Comparison of ENCODE assay signal across 24 cellular contexts in genomic region chr1:155472491-155472890, GRCh38.
DNase-seq lines count a peak whose midpoint lies in the region; ATAC-seq and TF ChIP-seq lines count a peak whose summit lies in the region.
"Had no signal": no experiment of that assay in that cellular context is flagged by ENCODE, and none has a peak within 500 bp of the region (broad histone marks: within the 10 kb centered on the region; RNA-seq: fewer than 3 reads in every experiment).

No MANE protein-coding gene starts in this region.

- peak; percentile 59 for ATAC-seq in SK-N-SH treated with all-trans-retinoic acid at 6 μM for 48 hours
- ATAC-seq: activated naive CD8-positive, alpha-beta T cell treated with anti-CD3 and anti-CD28 coated beads, Interleukin-2, amount 50 U/mL, for 24 hours; body of pancreas; heart right ventricle; stimulated activated naive CD8-positive, alpha-beta T cell treated with anti-CD3 and anti-CD28 coated beads, Interleukin-15, Interleukin-2, amounts not matched to agents 100 U/mL and 50 U/mL, for 24 hours had no signal

- no peaks in the 10 kb centered on the region for H3K27me3 ChIP-seq in vagina
- H3K27me3 ChIP-seq: body of pancreas, heart right ventricle, SJSA1, tibial artery had no signal

- no peak for TF ChIP-seq POLR2A in erythroblast (IDR thresholded peaks at IDR 0.05; ENCODE audit: low read length)
- TF ChIP-seq POLR2A in vagina (IDR thresholded peaks at IDR 0.05): no peak

- H3K27ac ChIP-seq in vagina: no peak overlapping the region
- H3K27ac ChIP-seq: body of pancreas, heart right ventricle, SJSA1, tibial artery had no signal

- peaks cover 16% of the 10 kb centered on the region for H3K4me1 ChIP-seq in vagina
- H3K4me1 ChIP-seq: Caco-2, HAP-1 had no signal

- no peaks in the 10 kb centered on the region for H3K36me3 ChIP-seq in vagina
- H3K36me3 ChIP-seq: HAP-1 had no signal

- H3K9me3 ChIP-seq in vagina: no peaks in the 10 kb centered on the region

- H3K4me3 ChIP-seq in vagina: no peak overlapping the region
- H3K4me3 ChIP-seq: body of pancreas, HAP-1, heart right ventricle, SJSA1, tibial artery had no signal

- no peak for TF ChIP-seq CTCF in vagina (IDR thresholded peaks at IDR 0.05)

- intact Hi-C loops in vagina (cut with DNase I): no loop called here

- DNase-seq in Ammon's horn (ENCODE audit: low spot score) (peak; percentile 42), fibroblast of gingiva (ENCODE audit: low read depth) (peak; percentile 32), putamen (ENCODE audit: low spot score) (peak; percentile 25), erythroblast (lab: John Stamatoyannopoulos, UW) (no peak), vagina (ENCODE audit: extremely low spot score in 2 of 2) (no peak), COR-L47 (lab: John Stamatoyannopoulos, UW) (no peak)
- DNase-seq: activated gamma-delta T cell; activated naive CD8-positive, alpha-beta T cell treated with anti-CD3 and anti-CD28 coated beads, Interleukin-2, amount 50 U/mL, for 24 hours; activated T-cell treated with anti-CD3 and anti-CD28 coated beads, Interleukin-2, amount 50 U/mL, for 1 hour; body of pancreas; C1 segment of cervical spinal cord; Caco-2; cerebellar nuclear complex; heart right ventricle; IMR-90; mammary epithelial cell; NCI-H1092; NCI-H2029; stimulated activated CD4-positive, alpha-beta T cell treated with anti-CD3 and anti-CD28 coated beads, Interleukin-15, amount 100 ng/mL, for 24 hours; stimulated activated naive CD8-positive, alpha-beta T cell treated with anti-CD3 and anti-CD28 coated beads, Interleukin-15, Interleukin-2, amounts not matched to agents 100 U/mL and 50 U/mL, for 24 hours; tibial artery had no signal

TF ChIP-seq in SK-N-SH treated with all-trans-retinoic acid at 6 μM for 48 hours, 23 proteins besides CTCF, POLR2A, EP300 and RAD21:
- TF ChIP-seq OSR1 (CRISPR knock-in tag; IDR thresholded peaks at IDR 0.05) (no peak), TCF4 (CRISPR knock-in tag; IDR thresholded peaks at IDR 0.05; ENCODE audit: borderline replicate concordance) (peak; percentile 47; the same call in 1 of the 2 replicates)

Comparison
In these comparisons a context has a peak if more than half of its experiments do, and no peak if none do; other contexts are left out.
1. DNase-seq: peak in Ammon's horn (single experiment), fibroblast of gingiva (single experiment) and putamen (single experiment); none in erythroblast (0 of 2), vagina (0 of 2) and COR-L47 (single experiment).